ENCODE assay signal across 10 cellular contexts in genomic region chr4:76723916-76724315, GRCh38.
DNase-seq lines count a peak whose midpoint lies in the region; ATAC-seq, FAIRE-seq and TF ChIP-seq lines count a peak whose summit lies in the region.
"Had no signal": no experiment of that assay in that cellular context is flagged by ENCODE, and none has a peak within 500 bp of the region (broad histone marks: within the 10 kb centered on the region; RNA-seq: fewer than 3 reads in every experiment).

No MANE protein-coding gene starts in this region.

- peak overlapping the region; percentile 44 for H3K4me2 ChIP-seq in keratinocyte (ENCODE audit: control insufficient read depth, extremely low read depth, insufficient read depth, low read depth, low read length)

- ATAC-seq in body of pancreas = peak; percentile 21
- ATAC-seq in HG03460 (IDR thresholded peaks at IDR 0.05; ENCODE audit: unreplicated experiment) = no peak
- no peak for ATAC-seq in HG02678 (IDR thresholded peaks at IDR 0.05; ENCODE audit: unreplicated experiment)

- intact Hi-C loops in body of pancreas (cut with DNase I) = no loop called here

- no peak overlapping the region for H3K4me3 ChIP-seq in body of pancreas
- H3K4me3 ChIP-seq in keratinocyte (ENCODE audit: control insufficient read depth in 2 of 3, extremely low read depth in 1 of 3, insufficient read depth in 2 of 3, low read depth in 1 of 3, low read length in 3 of 3) = peak overlapping the region in 1 of 3 experiments; percentile 37

- H3K9me3 ChIP-seq in body of pancreas (no peaks in the 10 kb centered on the region), keratinocyte (ENCODE audit: control insufficient read depth, low read depth, low read length) (no peaks in the 10 kb centered on the region)
- H3K9me3 ChIP-seq: BE2C had no signal

- H3K79me2 ChIP-seq in keratinocyte (ENCODE audit: control insufficient read depth, insufficient read depth, low read length) = peaks cover 12% of the 10 kb centered on the region

- no peaks in the 10 kb centered on the region for H4K20me1 ChIP-seq in keratinocyte (ENCODE audit: control insufficient read depth, extremely low read depth, insufficient read depth, low read length)

- TF ChIP-seq POLR2A in body of pancreas (IDR thresholded peaks at IDR 0.05) = no peak

- H3K9me1 ChIP-seq in keratinocyte (ENCODE audit: control insufficient read depth, extremely low read depth, insufficient read depth, low read length) = no peaks in the 10 kb centered on the region

- no peaks in the 10 kb centered on the region for H3K36me3 ChIP-seq in body of pancreas (replicated peaks in 1 of 2; ENCODE audit: insufficient read depth in 1 of 2, low read depth in 2 of 2)
- H3K36me3 ChIP-seq in keratinocyte (ENCODE audit: control insufficient read depth in 2 of 2, extremely low read depth in 1 of 2, insufficient read depth in 2 of 2, low read length in 2 of 2) = peaks cover 0 to 2% of the 10 kb centered on the region in 2 experiments

- dilution Hi-C loops in keratinocyte (cut with MboI; ENCODE audit: extremely low pct_ligation_motif_present, low sequenced_read_pairs) = no loop called here

- peak; percentile 92 for FAIRE-seq in keratinocyte (lab: Jason Lieb, UNC)

- no peaks in the 10 kb centered on the region for H3K27me3 ChIP-seq in body of pancreas
- no peaks in the 10 kb centered on the region for H3K27me3 ChIP-seq in keratinocyte (ENCODE audit: control insufficient read depth, extremely low read depth, insufficient read depth, low read length)
- H3K27me3 ChIP-seq: BE2C had no signal

- H2AFZ ChIP-seq in keratinocyte (ENCODE audit: control insufficient read depth, low read length) = no peak overlapping the region

- H3K9ac ChIP-seq in keratinocyte (ENCODE audit: control insufficient read depth, extremely low read depth, insufficient read depth, low read length) = peak overlapping the region; percentile 13

- WGBS in body of pancreas, 2 donors = 45 to 69% methylated on average over 2 of the region's 2 CpGs

- DNase-seq in A172 (ENCODE audit: low spot score) (peak; percentile 25), HT1080 (ENCODE audit: low read depth) (peak; percentile 73), body of pancreas (no peak), keratinocyte (ENCODE audit: low read depth, low spot score) (no peak), SW 1271 (lab: John Stamatoyannopoulos, UW) (no peak), NCI-H748 (lab: John Stamatoyannopoulos, UW; ENCODE audit: unreplicated experiment) (no peak)
- DNase-seq: amygdala, BE2C had no signal

- TF ChIP-seq CTCF in body of pancreas (IDR thresholded peaks at IDR 0.05) = no peak
- TF ChIP-seq CTCF in keratinocyte (optimal IDR thresholded peaks at IDR 0.05 in 1 of 3, IDR thresholded peaks at IDR 0.05 in 1 of 3, conservative IDR thresholded peaks at IDR 0.05 in 1 of 3; ENCODE audit: extremely low read depth in 1 of 3, insufficient read depth in 2 of 3, low read length in 3 of 3) = no peak

- H3K4me1 ChIP-seq in body of pancreas (peaks cover 14% of the 10 kb centered on the region), keratinocyte (ENCODE audit: control insufficient read depth, extremely low read depth, insufficient read depth, low read length) (peaks cover 30% of the 10 kb centered on the region)

- peak overlapping the region in 3 of 4 donors; percentile 39 to 50 (median 45) for H3K27ac ChIP-seq in body of pancreas
- peak overlapping the region; percentile 24 for H3K27ac ChIP-seq in keratinocyte (ENCODE audit: control insufficient read depth, insufficient read depth, low read length)

Comparison
In these comparisons a context has a peak if more than half of its experiments do, and no peak if none do; other contexts are left out.
1. DNase-seq: peak in A172 (single experiment) and HT1080 (single experiment); none in body of pancreas (0 of 4), keratinocyte (single experiment), SW 1271 (0 of 2) and NCI-H748 (single experiment).